ENCODE assay signal across 8 cellular contexts in genomic region chr3:178385280-178385952, GRCh38.
A peak's percentile ranks its signal among the peaks of the same experiment; 100 is the strongest.
DNase-seq lines count a peak whose midpoint lies in the region; ATAC-seq and TF ChIP-seq lines count a peak whose summit lies in the region.

No MANE protein-coding gene starts in this region.

- H3K4me3 ChIP-seq in KMS-11 (IDR thresholded peaks at IDR 0.05; ENCODE audit: insufficient read depth, low read depth, low read length) (no peak overlapping the region), esophagus squamous epithelium (no peak overlapping the region), neural cell (ENCODE audit: low read length) (no peak overlapping the region)

- DNase-seq in CD14-positive monocyte (ENCODE audit: low spot score) (no peak), SHP77 (lab: John Stamatoyannopoulos, UW) (peak; percentile 7 to 14), esophagus squamous epithelium (lab: John Stamatoyannopoulos, UW) (no peak)
- DNase-seq in stimulated activated naive CD4-positive, alpha-beta T cell treated with Interleukin-2 at 50 U/mL for 16 hours (lab: John Stamatoyannopoulos, UW), result no peak

- peak; percentile 97 for TF ChIP-seq RAD21 in neural cell (conservative IDR thresholded peaks at IDR 0.05)

- H3K4me1 Mint-ChIP-seq in CD14-positive monocyte, result no peaks in the 10 kb centered on the region

- no peaks in the 10 kb centered on the region for H3K9me3 Mint-ChIP-seq in CD14-positive monocyte

- WGBS in esophagus squamous epithelium, 2 donors, result 50 to 55% methylated on average over 5 of the region's 5 CpGs

- H3K79me2 ChIP-seq in KMS-11 (ENCODE audit: insufficient read depth, low read depth), result no peaks in the 10 kb centered on the region
- H3K79me2 ChIP-seq in neural cell (replicated peaks; ENCODE audit: insufficient read depth, low read length), result no peaks in the 10 kb centered on the region

- peak; percentile 68 for TF ChIP-seq CTCF in CD14-positive monocyte (IDR thresholded peaks at IDR 0.05)
- TF ChIP-seq CTCF in KMS-11 (conservative IDR thresholded peaks at IDR 0.05; ENCODE audit: low read depth, low read length), result peak; percentile 86
- peak; percentile 52 to 87 (median 81) for TF ChIP-seq CTCF in esophagus squamous epithelium (IDR thresholded peaks at IDR 0.05)
- peak; percentile 93 for TF ChIP-seq CTCF in neural cell (IDR thresholded peaks at IDR 0.05; ENCODE audit: poor library complexity, severe bottlenecking)

- no peak for TF ChIP-seq EP300 in neural cell (conservative IDR thresholded peaks at IDR 0.05; ENCODE audit: poor library complexity, severe bottlenecking)

- no peak for TF ChIP-seq POLR2A in esophagus squamous epithelium (IDR thresholded peaks at IDR 0.05)

- ATAC-seq in GM18498 (IDR thresholded peaks at IDR 0.05; ENCODE audit: unreplicated experiment) (peak; percentile 61), HG03457 (IDR thresholded peaks at IDR 0.05; ENCODE audit: unreplicated experiment) (no peak)

- H3K4me1 ChIP-seq in KMS-11 (ENCODE audit: low read depth, poor library complexity, severe bottlenecking), result no peaks in the 10 kb centered on the region
- H3K4me1 ChIP-seq in esophagus squamous epithelium, result peaks cover 0 to 36% (median 5%) of the 10 kb centered on the region in 3 donors

- H3K27me3 ChIP-seq in KMS-11 (ENCODE audit: insufficient read depth, low read depth) (no peaks in the 10 kb centered on the region), esophagus squamous epithelium (no peaks in the 10 kb centered on the region), neural cell (ENCODE audit: insufficient read depth, low read depth, low read length) (no peaks in the 10 kb centered on the region)

- no peaks in the 10 kb centered on the region for H4K20me1 ChIP-seq in KMS-11 (ENCODE audit: insufficient read depth)
- H4K20me1 ChIP-seq in neural cell (ENCODE audit: insufficient read depth), result no peaks in the 10 kb centered on the region

- H3K36me3 Mint-ChIP-seq in CD14-positive monocyte, result no peaks in the 10 kb centered on the region

- no peak overlapping the region for H3K27ac Mint-ChIP-seq in CD14-positive monocyte

- no peaks in the 10 kb centered on the region for H3F3A ChIP-seq in neural cell (ENCODE audit: insufficient read depth, low read length, poor library complexity, severe bottlenecking)

- H3K4me2 ChIP-seq in KMS-11 (no peak overlapping the region), neural cell (ENCODE audit: low read length) (no peak overlapping the region)

- no peaks in the 10 kb centered on the region for H3K9me3 ChIP-seq in esophagus squamous epithelium
- H3K9me3 ChIP-seq in neural cell (ENCODE audit: low read length), result no peaks in the 10 kb centered on the region

- no peaks in the 10 kb centered on the region for H3K36me3 ChIP-seq in KMS-11 (ENCODE audit: insufficient read depth)
- H3K36me3 ChIP-seq in esophagus squamous epithelium, result no peaks in the 10 kb centered on the region
- H3K36me3 ChIP-seq in neural cell (ENCODE audit: insufficient read depth, low read length), result no peaks in the 10 kb centered on the region

- H2AFZ ChIP-seq in KMS-11 (ENCODE audit: low read depth), result no peak overlapping the region
- H2AFZ ChIP-seq in neural cell (ENCODE audit: low read depth, low read length), result no peak overlapping the region

- intact Hi-C loops in CD14-positive monocyte (cut with micrococcal nuclease), result loop anchor here in 1 of 2 donors (10.0 kb wide), 1 partner anchor 1511 kb away; no protein-coding TSS in a partner anchor
- intact Hi-C loops in esophagus squamous epithelium (cut with DNase I), result no loop called here

- no peaks in the 10 kb centered on the region for H3K9me2 ChIP-seq in neural cell (ENCODE audit: insufficient read depth, low read length)

- no peak overlapping the region for H3K9ac ChIP-seq in KMS-11
- no peak overlapping the region for H3K9ac ChIP-seq in neural cell (ENCODE audit: low read length)

- no peak overlapping the region for H3K4me3 Mint-ChIP-seq in CD14-positive monocyte

- H3K27ac ChIP-seq in KMS-11 (no peak overlapping the region), esophagus squamous epithelium (peak overlapping the region in 2 of 4 donors; percentile 1 to 60), neural cell (ENCODE audit: low read length) (no peak overlapping the region)

- no peaks in the 10 kb centered on the region for H3K27me3 Mint-ChIP-seq in CD14-positive monocyte (ENCODE audit: low read depth in 3 of 3)

TF ChIP-seq in neural cell, 6 proteins besides CTCF, POLR2A, EP300 and RAD21:
- no peak for TF ChIP-seq TAF1 (IDR thresholded peaks at IDR 0.05; ENCODE audit: low read depth)
- TF ChIP-seq REST (IDR thresholded peaks at IDR 0.05; ENCODE audit: borderline replicate concordance), result no peak
- peak; percentile 93 for TF ChIP-seq SMC3 (conservative IDR thresholded peaks at IDR 0.05; ENCODE audit: poor library complexity)
- no peak for TF ChIP-seq EZH2 (IDR thresholded peaks at IDR 0.05; ENCODE audit: borderline replicate concordance, insufficient read depth, low read length, poor library complexity, severe bottlenecking)
- TF ChIP-seq POLR2AphosphoS5 (IDR thresholded peaks at IDR 0.05), result no peak

Comparison
In these comparisons a context has a peak if more than half of its experiments do, and no peak if none do; other contexts are left out.
1. DNase-seq: peak in SHP77 (2 of 2); none in CD14-positive monocyte (single experiment), esophagus squamous epithelium (single experiment) and stimulated activated naive CD4-positive, alpha-beta T cell treated with Interleukin-2 at 50 U/mL for 16 hours (single experiment).
2. Peak in every context shown above with its lines, with median percentiles within 50 percentile points of each other: CTCF ChIP-seq.